ENCODE assay signal across 15 cellular contexts in genomic region chr11:70547821-70548670, GRCh38.
A peak's percentile ranks its signal among the peaks of the same experiment; 100 is the strongest.
DNase-seq lines count a peak whose midpoint lies in the region; ATAC-seq, FAIRE-seq and TF ChIP-seq lines count a peak whose summit lies in the region.
"Had no signal": no experiment of that assay in that cellular context is flagged by ENCODE, and none has a peak within 500 bp of the region (broad histone marks: within the 10 kb centered on the region; RNA-seq: fewer than 3 reads in every experiment).

No MANE protein-coding gene starts in this region.

- H3K4me3 ChIP-seq in H1 (ENCODE audit: extremely low read depth in 1 of 4, insufficient read depth in 2 of 4, low read depth in 3 of 4, low read length in 4 of 4), result no peak overlapping the region

- H3K27ac Mint-ChIP-seq in natural killer cell treated with Interleukin-12 subunit alpha and Interleukin-12 subunit beta and Interleukin-15 and Interleukin-18, amount 100 ng/mL, for 72 hours, result no peak overlapping the region
- H3K27ac Mint-ChIP-seq in natural killer cell, result no peak overlapping the region
- H3K27ac Mint-ChIP-seq: activated B cell treated with CpG ODN at 0.5 μM for 24 hours, IgD-negative memory B cell had no signal

- peak overlapping the region; percentile 7; the same call in 1 of the 2 replicates for H4K8ac ChIP-seq in H1 (ENCODE audit: extremely low read depth, insufficient read depth, low read length)

- no peak overlapping the region for H4K91ac ChIP-seq in H1 (replicated peaks; ENCODE audit: insufficient read length, low read length)

- H3K56ac ChIP-seq in H1 (replicated peaks; ENCODE audit: insufficient read length, low read depth, low read length), result no peak overlapping the region

- no peak for TF ChIP-seq EP300 in H1 (IDR thresholded peaks at IDR 0.05; ENCODE audit: borderline replicate concordance in 1 of 2, low read depth in 2 of 2, low read length in 2 of 2)

- no peak for TF ChIP-seq POLR2A in H1 (IDR thresholded peaks at IDR 0.05; ENCODE audit: control extremely low read depth in 1 of 2, low read depth in 2 of 2, low read length in 2 of 2)

- no peaks in the 10 kb centered on the region; a peak in 1 of 4 replicates for H3K9me3 ChIP-seq in H1 (ENCODE audit: insufficient read depth in 2 of 2, low read depth in 1 of 2, low read length in 1 of 2)
- H3K9me3 ChIP-seq: Caco-2 had no signal

- H3K18ac ChIP-seq in H1 (ENCODE audit: extremely low read depth, low read length), result no peak overlapping the region

- no peak for TF ChIP-seq CTCF in natural killer cell (IDR thresholded peaks at IDR 0.05)
- peak; percentile 7 to 18 (median 9); a peak in 3 of 4 replicates for TF ChIP-seq CTCF in H1 (IDR thresholded peaks at IDR 0.05; ENCODE audit: control extremely low read depth in 1 of 3, insufficient read depth in 1 of 3, low read depth in 1 of 3, low read length in 3 of 3)

- no peaks in the 10 kb centered on the region for H3K79me2 ChIP-seq in H1 (ENCODE audit: control insufficient read depth in 1 of 2, insufficient read depth in 2 of 2, low read length in 2 of 2)

- H3K4me1 ChIP-seq in H1 (replicated peaks in 1 of 4; ENCODE audit: control insufficient read depth in 3 of 4, insufficient read depth in 4 of 4, low read length in 3 of 4), result peaks cover 0 to 25% (median 18%) of the 10 kb centered on the region in 4 experiments; a peak in 6 of 7 replicates
- H3K4me1 ChIP-seq: Caco-2 had no signal

- H3K27ac ChIP-seq in H1 (ENCODE audit: low read depth, low read length), result no peak overlapping the region

- no peak overlapping the region for H3K4me3 Mint-ChIP-seq in natural killer cell treated with Interleukin-12 subunit alpha and Interleukin-12 subunit beta and Interleukin-15 and Interleukin-18, amount 100 ng/mL, for 72 hours
- no peak overlapping the region for H3K4me3 Mint-ChIP-seq in natural killer cell
- H3K4me3 Mint-ChIP-seq: activated B cell treated with CpG ODN at 0.5 μM for 24 hours, IgD-negative memory B cell had no signal

- no peak overlapping the region for H2BK12ac ChIP-seq in H1 (ENCODE audit: low read depth, low read length)

- no peaks in the 10 kb centered on the region for H3K36me3 Mint-ChIP-seq in natural killer cell treated with Interleukin-12 subunit alpha and Interleukin-12 subunit beta and Interleukin-15 and Interleukin-18, amount 100 ng/mL, for 72 hours
- H3K36me3 Mint-ChIP-seq in natural killer cell, result no peaks in the 10 kb centered on the region

- POLR2A ChIA-PET in H1 (lab: Charles Lee; ENCODE audit: partially characterized antibody), result interaction anchor here (0.7 kb wide), 1 partner anchor 9 kb away, joined by 3 read pairs; no protein-coding TSS in a partner anchor

- no peak overlapping the region for H2AFZ ChIP-seq in H1 (ENCODE audit: low read length)

- H3K4ac ChIP-seq in H1 (replicated peaks; ENCODE audit: insufficient read length, low read depth, low read length), result no peak overlapping the region

- peak; percentile 57 for DNase-seq in natural killer cell treated with Interleukin-12 subunit alpha and Interleukin-12 subunit beta and Interleukin-15 and Interleukin-18, amount 100 ng/mL, for 72 hours (ENCODE audit: low spot score)
- DNase-seq in natural killer cell, result no peak
- DNase-seq in NCI-H510A treated with DMSO at 0.1 percent for 48 hours (lab: John Stamatoyannopoulos, UW), result peak; percentile 51
- DNase-seq in H1 (ENCODE audit: low read depth in 1 of 2, low spot score in 2 of 2), result no peak
- peak; percentile 67 for DNase-seq in ureter (ENCODE audit: low spot score)
- no peak for DNase-seq in GF-D8 (lab: John Stamatoyannopoulos, UW)
- DNase-seq: activated B cell treated with CpG ODN at 0.5 μM for 24 hours; activated CD8-positive, alpha-beta memory T cell treated with anti-CD3 and anti-CD28 coated beads, Interleukin-2, amount 50 U/mL, for 4 hours; activated naive CD4-positive, alpha-beta T cell treated with Interleukin-2 at 50 U/mL for 16 hours; Caco-2; effector CD4-positive, alpha-beta T cell; NCI-H1048 had no signal

- peaks cover 2 to 8% of the 10 kb centered on the region in 2 experiments for H4K20me1 ChIP-seq in H1 (replicated peaks in 1 of 2; ENCODE audit: control insufficient read depth in 1 of 2, insufficient read depth in 2 of 2, low read length in 2 of 2)

- no peaks in the 10 kb centered on the region for H3K9me3 Mint-ChIP-seq in natural killer cell treated with Interleukin-12 subunit alpha and Interleukin-12 subunit beta and Interleukin-15 and Interleukin-18, amount 100 ng/mL, for 72 hours
- H3K9me3 Mint-ChIP-seq in natural killer cell, result no peaks in the 10 kb centered on the region
- H3K9me3 Mint-ChIP-seq: activated B cell treated with CpG ODN at 0.5 μM for 24 hours, IgD-negative memory B cell had no signal

- H2BK20ac ChIP-seq in H1 (ENCODE audit: low read length), result no peak overlapping the region

- no peak overlapping the region for H2AK5ac ChIP-seq in H1 (ENCODE audit: low read depth, low read length)

- no peak overlapping the region for H2BK15ac ChIP-seq in H1 (ENCODE audit: low read length)

- no peak overlapping the region for H2BK120ac ChIP-seq in H1 (replicated peaks; ENCODE audit: low read depth, low read length)

- no peak for ATAC-seq in natural killer cell treated with Interleukin-12 subunit alpha and Interleukin-12 subunit beta and Interleukin-15 and Interleukin-18, amount 100 ng/mL, for 72 hours
- ATAC-seq in natural killer cell (no peak), HG02610 (IDR thresholded peaks at IDR 0.05; ENCODE audit: unreplicated experiment) (no peak), GM18870 (IDR thresholded peaks at IDR 0.05; ENCODE audit: unreplicated experiment) (no peak)

- no peaks in the 10 kb centered on the region for H3K27me3 ChIP-seq in H1 (replicated peaks in 1 of 4; ENCODE audit: control insufficient read depth in 3 of 4, extremely low read depth in 1 of 4, insufficient read depth in 3 of 4, low read length in 3 of 4)

- 82% methylated on average over 22 of the region's 22 CpGs; no CpG with 5 or more reads in 1 of the 2 experiments for WGBS in H1 (ENCODE audit: extremely low coverage in 1 of 2, insufficient coverage in 1 of 2, insufficient read length in 1 of 2, insufficient replicate concordance in 2 of 2, low coverage in 1 of 2, low lambda C conversion rate in 2 of 2, missing lambda C conversion rate in 1 of 2), 2 experiments

- FAIRE-seq in H1 (lab: Jason Lieb, UNC), result no peak

- peak; percentile 19 to 39 for TF ChIP-seq RAD21 in H1 (IDR thresholded peaks at IDR 0.05 in 1 of 2, conservative IDR thresholded peaks at IDR 0.05 in 1 of 2; ENCODE audit: low read depth in 2 of 2, low read length in 2 of 2)

- no peak overlapping the region for H3K9ac ChIP-seq in H1 (replicated peaks in 1 of 4; ENCODE audit: extremely low read depth in 1 of 4, low read depth in 3 of 4, low read length in 3 of 4)

- peaks cover 6% of the 10 kb centered on the region; the same call in 1 of the 2 replicates for H3K79me1 ChIP-seq in H1 (ENCODE audit: low read depth, low read length)

- H3K36me3 ChIP-seq in H1 (ENCODE audit: control insufficient read depth in 2 of 4, insufficient read depth in 4 of 4, low read length in 3 of 4), result no peaks in the 10 kb centered on the region; a peak in 1 of 8 replicates

- H2BK5ac ChIP-seq in H1 (ENCODE audit: low read depth, low read length), result peak overlapping the region; percentile 16; the same call in 1 of the 2 replicates

- H3K23me2 ChIP-seq in H1 (ENCODE audit: low read depth, low read length), result no peaks in the 10 kb centered on the region

- intact Hi-C loops in natural killer cell (cut with micrococcal nuclease), result no loop called here

- CTCF ChIA-PET in H1 (lab: Charles Lee; ENCODE audit: partially characterized antibody), result interaction anchor here (0.6 to 2.3 kb wide), 9 partner anchors 8 to 280 kb away, joined by 3 to 11 read pairs (median 5); no protein-coding TSS in a partner anchor

- peaks cover 0 to 4% of the 10 kb centered on the region in 2 donors for H3K27me3 Mint-ChIP-seq in natural killer cell treated with Interleukin-12 subunit alpha and Interleukin-12 subunit beta and Interleukin-15 and Interleukin-18, amount 100 ng/mL, for 72 hours
- no peaks in the 10 kb centered on the region for H3K27me3 Mint-ChIP-seq in natural killer cell (ENCODE audit: low read depth in 2 of 2)

- H3K23ac ChIP-seq in H1 (ENCODE audit: insufficient read length), result no peak overlapping the region

- no peak overlapping the region for H3K14ac ChIP-seq in H1 (ENCODE audit: insufficient read length)

- no peak overlapping the region for H3K4me2 ChIP-seq in H1 (ENCODE audit: insufficient read depth in 1 of 2, low read depth in 2 of 2, low read length in 2 of 2)

- no peaks in the 10 kb centered on the region for H3K4me1 Mint-ChIP-seq in natural killer cell treated with Interleukin-12 subunit alpha and Interleukin-12 subunit beta and Interleukin-15 and Interleukin-18, amount 100 ng/mL, for 72 hours (ENCODE audit: low read depth in 2 of 2)
- no peaks in the 10 kb centered on the region for H3K4me1 Mint-ChIP-seq in natural killer cell
- H3K4me1 Mint-ChIP-seq: activated B cell treated with CpG ODN at 0.5 μM for 24 hours, IgD-negative memory B cell had no signal

- no peak overlapping the region for H4K5ac ChIP-seq in H1 (ENCODE audit: insufficient read length, low read depth, low read length)

Comparison
In these comparisons a context has a peak if more than half of its experiments do, and no peak if none do; other contexts are left out.
1. DNase-seq: peak in natural killer cell treated with Interleukin-12 subunit alpha and Interleukin-12 subunit beta and Interleukin-15 and Interleukin-18, amount 100 ng/mL, for 72 hours (single experiment), NCI-H510A treated with DMSO at 0.1 percent for 48 hours (single experiment) and ureter (single experiment); none in natural killer cell (single experiment), H1 (0 of 2) and GF-D8 (single experiment).